In genomic region chr5:141022384-141022783, GRCh38 we compare ENCODE assay signal across 30 cellular contexts. TPM values are rescaled to one million over a fixed set of nuclear protein-coding genes. Genes with fewer than 3 reads are reported as not detected.
"Had no signal": no experiment of that assay in that cellular context is flagged by ENCODE, and none has a peak within 500 bp of the region (broad histone marks: within the 10 kb centered on the region; RNA-seq: fewer than 3 reads in every experiment).

No MANE protein-coding gene starts in this region.

- H3K36me3 Mint-ChIP-seq: stimulated activated effector memory CD8-positive, alpha-beta T cell treated with anti-CD3 and anti-CD28 coated beads, Interleukin-12 subunit alpha, Interleukin-12 subunit beta, amount 100 ng/mL, for 72 hours; stimulated activated memory B cell treated with anti-CD40 and anti-IgM and Interleukin-4, amounts not matched to agents 10 μg/mL and 1 μg/mL and 100 μg/mL, for 72 hours; stimulated activated naive B cell treated with anti-CD40 and anti-IgM and Interleukin-4, amounts not matched to agents 10 μg/mL and 1 μg/mL and 100 μg/mL, for 72 hours; type B pancreatic cell had no signal

- H3K27me3 ChIP-seq: stomach, suprapubic skin, testis, thyroid gland, tibial artery, tibial nerve, transverse colon, upper lobe of left lung, upper lobe of right lung, uterus, vagina had no signal

- H3K4me3 Mint-ChIP-seq: stimulated activated effector memory CD8-positive, alpha-beta T cell treated with anti-CD3 and anti-CD28 coated beads, Interleukin-12 subunit alpha, Interleukin-12 subunit beta, amount 100 ng/mL, for 72 hours; stimulated activated memory B cell treated with anti-CD40 and anti-IgM and Interleukin-4, amounts not matched to agents 10 μg/mL and 1 μg/mL and 100 μg/mL, for 72 hours; stimulated activated naive B cell treated with anti-CD40 and anti-IgM and Interleukin-4, amounts not matched to agents 10 μg/mL and 1 μg/mL and 100 μg/mL, for 72 hours; stimulated activated naive CD8-positive, alpha-beta T cell treated with anti-CD3 and anti-CD28 coated beads, Interleukin-15, amount 100 ng/mL, for 72 hours; stimulated activated naive CD8-positive, alpha-beta T cell treated with anti-CD3 and anti-CD28 coated beads, Interleukin-15, Interleukin-2, amounts not matched to agents 100 ng/mL and 50 ng/mL, for 24 hours; type B pancreatic cell had no signal

- H3K27me3 Mint-ChIP-seq: stimulated activated memory B cell treated with anti-CD40 and anti-IgM and Interleukin-4, amounts not matched to agents 10 μg/mL and 1 μg/mL and 100 μg/mL, for 72 hours; stimulated activated naive B cell treated with anti-CD40 and anti-IgM and Interleukin-4, amounts not matched to agents 10 μg/mL and 1 μg/mL and 100 μg/mL, for 72 hours; stimulated activated naive CD8-positive, alpha-beta T cell treated with anti-CD3 and anti-CD28 coated beads, Interleukin-15, amount 100 ng/mL, for 72 hours; stimulated activated naive CD8-positive, alpha-beta T cell treated with anti-CD3 and anti-CD28 coated beads, Interleukin-15, Interleukin-2, amounts not matched to agents 100 ng/mL and 50 ng/mL, for 24 hours; type B pancreatic cell had no signal

- FAIRE-seq: urothelium cell line had no signal

- DNase-seq: stimulated activated CD4-positive, alpha-beta T cell treated with anti-CD3 and anti-CD28 coated beads, Interleukin-2, amount 100 ng/mL, for 48 hours; stimulated activated CD4-positive, alpha-beta T cell treated with anti-CD3 and anti-CD28 coated beads, Interleukin-4, amount 100 ng/mL, for 1 hour; stimulated activated CD4-positive, alpha-beta T cell treated with anti-CD3 and anti-CD28 coated beads, Interleukin-4, amount 100 ng/mL, for 24 hours; stimulated activated CD4-positive, alpha-beta T cell treated with anti-CD3 and anti-CD28 coated beads, Interleukin-4, amount 100 ng/mL, for 4 hours; stimulated activated CD8-positive, alpha-beta memory T cell treated with anti-CD3 and anti-CD28 coated beads, Interleukin-4, amount 100 ng/mL, for 48 hours; stimulated activated naive B cell treated with anti-CD40 and anti-IgM and Interleukin-4, amounts not matched to agents 10 μg/mL and 1 μg/mL and 100 μg/mL, for 72 hours; stimulated activated naive CD4-positive, alpha-beta T cell; stimulated activated naive CD4-positive, alpha-beta T cell treated with Interleukin-2 at 50 U/mL for 16 hours; stimulated activated naive CD8-positive, alpha-beta T cell treated with anti-CD3 and anti-CD28 coated beads, Interleukin-15, amount 100 ng/mL, for 72 hours; stimulated activated naive CD8-positive, alpha-beta T cell treated with anti-CD3 and anti-CD28 coated beads, Interleukin-15, Interleukin-2, amounts not matched to agents 100 U/mL and 50 U/mL, for 24 hours; stomach; substantia nigra; testis; thyroid gland; tibial artery; transverse colon; trophoblast cell; upper lobe of left lung; upper lobe of right lung; uterus had no signal

- H3K4me3 ChIP-seq: stomach, suprapubic skin, testis, thoracic aorta, thyroid gland, tibial artery, tibial nerve, transverse colon, upper lobe of left lung, upper lobe of right lung, uterus, vagina had no signal

- H3K36me3 ChIP-seq: stomach, suprapubic skin, thoracic aorta, thyroid gland, tibial artery, tibial nerve, transverse colon, upper lobe of left lung, upper lobe of right lung, uterus, vagina had no signal

- ATAC-seq: stimulated activated effector memory CD8-positive, alpha-beta T cell treated with anti-CD3 and anti-CD28 coated beads, Interleukin-12 subunit alpha, Interleukin-12 subunit beta, amount 100 ng/mL, for 72 hours; stimulated activated memory B cell treated with anti-CD40 and anti-IgM and Interleukin-4, amounts not matched to agents 10 μg/mL and 1 μg/mL and 100 μg/mL, for 72 hours; stimulated activated naive B cell treated with anti-CD40 and anti-IgM and Interleukin-4, amounts not matched to agents 10 μg/mL and 1 μg/mL and 100 μg/mL, for 72 hours; stimulated activated naive CD8-positive, alpha-beta T cell treated with anti-CD3 and anti-CD28 coated beads, Interleukin-15, amount 100 ng/mL, for 72 hours; stimulated activated naive CD8-positive, alpha-beta T cell treated with anti-CD3 and anti-CD28 coated beads, Interleukin-15, Interleukin-2, amounts not matched to agents 100 U/mL and 50 U/mL, for 24 hours; upper lobe of right lung had no signal

- H3K27ac Mint-ChIP-seq: stimulated activated effector memory CD8-positive, alpha-beta T cell treated with anti-CD3 and anti-CD28 coated beads, Interleukin-12 subunit alpha, Interleukin-12 subunit beta, amount 100 ng/mL, for 72 hours; stimulated activated memory B cell treated with anti-CD40 and anti-IgM and Interleukin-4, amounts not matched to agents 10 μg/mL and 1 μg/mL and 100 μg/mL, for 72 hours; stimulated activated naive B cell treated with anti-CD40 and anti-IgM and Interleukin-4, amounts not matched to agents 10 μg/mL and 1 μg/mL and 100 μg/mL, for 72 hours; stimulated activated naive CD8-positive, alpha-beta T cell treated with anti-CD3 and anti-CD28 coated beads, Interleukin-15, amount 100 ng/mL, for 72 hours; stimulated activated naive CD8-positive, alpha-beta T cell treated with anti-CD3 and anti-CD28 coated beads, Interleukin-15, Interleukin-2, amounts not matched to agents 100 ng/mL and 50 ng/mL, for 24 hours; type B pancreatic cell had no signal

- H3K9me3 Mint-ChIP-seq: type B pancreatic cell had no signal

- H3K27ac ChIP-seq: stomach, suprapubic skin, testis, thoracic aorta, thyroid gland, tibial artery, tibial nerve, transverse colon, upper lobe of left lung, upper lobe of right lung, uterus, vagina had no signal

- H3K4me1 Mint-ChIP-seq: stimulated activated effector memory CD8-positive, alpha-beta T cell treated with anti-CD3 and anti-CD28 coated beads, Interleukin-12 subunit alpha, Interleukin-12 subunit beta, amount 100 ng/mL, for 72 hours; stimulated activated memory B cell treated with anti-CD40 and anti-IgM and Interleukin-4, amounts not matched to agents 10 μg/mL and 1 μg/mL and 100 μg/mL, for 72 hours; stimulated activated naive B cell treated with anti-CD40 and anti-IgM and Interleukin-4, amounts not matched to agents 10 μg/mL and 1 μg/mL and 100 μg/mL, for 72 hours; stimulated activated naive CD8-positive, alpha-beta T cell treated with anti-CD3 and anti-CD28 coated beads, Interleukin-15, amount 100 ng/mL, for 72 hours had no signal

- H3K9me3 ChIP-seq: testis, thoracic aorta, thyroid gland, tibial artery, tibial nerve, transverse colon, upper lobe of left lung, upper lobe of right lung, uterus, vagina had no signal

- H3K4me1 ChIP-seq: stomach, suprapubic skin, testis, thyroid gland, tibial artery, tibial nerve, transverse colon, upper lobe of left lung, upper lobe of right lung, uterus, vagina had no signal

RNA-seq across cellular contexts. Expression of gene PCDHB1, which starts 28.8 kb away (rescaled TPM):
- total RNA-seq: subcutaneous adipose tissue, suprapubic skin, thoracic aorta, transverse colon, vagina had no signal
